ENCODE assay signal across 16 cellular contexts in genomic region chr18:8732442-8733360, GRCh38.
"Had no signal": no experiment of that assay in that cellular context is flagged by ENCODE, and none has a peak within 500 bp of the region (broad histone marks: within the 10 kb centered on the region; RNA-seq: fewer than 3 reads in every experiment).

No MANE protein-coding gene starts in this region.

- H3K4me3 ChIP-seq: adrenal gland, dorsolateral prefrontal cortex, esophagus squamous epithelium had no signal

- ATAC-seq: activated CD4-positive, alpha-beta T cell treated with anti-CD3 and anti-CD28 coated beads for 36 hours; activated CD8-positive, alpha-beta T cell treated with anti-CD3 and anti-CD28 coated beads for 36 hours; activated T-helper 17 cell treated with anti-CD3 and anti-CD28 coated beads, Interleukin-2, amount 50 U/mL, for 72 hours; left lobe of liver had no signal

- DNase-seq: activated CD4-positive, alpha-beta T cell treated with anti-CD3 and anti-CD28 coated beads for 36 hours; activated CD8-positive, alpha-beta memory T cell treated with anti-CD3 and anti-CD28 coated beads, Interleukin-2, amount 50 U/mL, for 48 hours; activated CD8-positive, alpha-beta T cell treated with anti-CD3 and anti-CD28 coated beads for 36 hours; activated naive CD4-positive, alpha-beta T cell treated with anti-CD3 and anti-CD28 coated beads, Interleukin-2, amount 50 U/mL, for 16 hours; adrenal gland; dorsolateral prefrontal cortex; esophagus squamous epithelium; foreskin fibroblast; islet precursor cell; mammary epithelial cell; nephron progenitor cell; stimulated activated CD4-positive, alpha-beta T cell treated with anti-CD3 and anti-CD28 coated beads, Interleukin-4, amount 100 ng/mL, for 4 hours; T1000 had no signal

- H3K36me3 ChIP-seq: adrenal gland, esophagus squamous epithelium had no signal

- H3K27me3 ChIP-seq: adrenal gland, dorsolateral prefrontal cortex, esophagus squamous epithelium had no signal

- H3K27ac ChIP-seq: adrenal gland, esophagus squamous epithelium, VCaP had no signal

- H3K9me3 ChIP-seq: adrenal gland, esophagus squamous epithelium had no signal
